9 cellular contexts compared by ENCODE assay signal in the genomic region with DNA sequence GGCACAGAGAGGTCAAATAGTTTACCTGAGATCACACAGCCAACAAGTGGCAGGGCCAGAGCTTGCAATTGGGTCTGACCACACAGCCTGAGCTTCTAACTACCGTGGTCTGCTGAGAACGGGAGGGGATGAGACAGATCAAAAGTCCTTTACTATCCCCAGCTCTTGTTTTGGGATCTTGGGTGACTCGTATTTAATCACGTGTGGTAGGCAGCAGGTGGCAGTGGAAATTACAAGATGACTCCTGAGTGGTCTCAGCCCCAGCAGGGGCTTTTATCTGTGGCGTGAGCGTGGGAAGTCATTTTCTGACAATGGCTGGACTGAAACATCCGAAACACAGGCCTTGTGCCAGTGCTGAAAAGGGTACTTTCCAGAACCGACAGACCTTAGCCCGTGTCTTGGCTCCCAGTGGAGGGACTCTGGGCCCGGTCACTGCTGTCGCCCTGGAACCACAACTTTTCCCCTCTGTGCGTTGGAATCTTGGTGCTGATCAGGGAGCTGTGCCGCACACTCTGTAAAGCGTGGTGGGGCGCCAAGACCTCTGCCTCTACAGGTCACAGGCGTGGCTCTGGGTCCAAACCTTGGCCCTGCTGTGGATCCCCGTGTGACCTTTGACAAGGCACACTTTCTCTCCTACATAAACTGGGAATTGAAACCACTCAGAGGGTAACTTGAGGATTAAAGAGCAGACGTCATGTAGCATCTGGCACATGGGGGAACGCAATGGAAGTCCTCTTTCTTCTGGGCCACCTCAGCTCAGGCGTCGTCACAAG. TPM values are rescaled to one million over a fixed set of nuclear protein-coding genes. Genes with fewer than 3 reads are reported as not detected.
DNase-seq lines count a peak whose midpoint lies in the region; ATAC-seq and TF ChIP-seq lines count a peak whose summit lies in the region.
"Had no signal": no experiment of that assay in that cellular context is flagged by ENCODE, and none has a peak within 500 bp of the region (broad histone marks: within the 10 kb centered on the region; RNA-seq: fewer than 3 reads in every experiment).

No MANE protein-coding gene starts in this region.

- peaks cover 42% of the 10 kb centered on the region for H3K36me3 Mint-ChIP-seq in activated CD8-positive, alpha-beta memory T cell treated with anti-CD3 and anti-CD28 coated beads, Interleukin-2, amount 10 ng/mL, durations not matched to agents 7 days and 5 days

- ATAC-seq in activated CD8-positive, alpha-beta memory T cell treated with anti-CD3 and anti-CD28 coated beads, Interleukin-2, amount 10 ng/mL, durations not matched to agents 7 days and 5 days = no peak
- ATAC-seq in HG03521 (IDR thresholded peaks at IDR 0.05; ENCODE audit: unreplicated experiment) (peak; percentile 34), GM21526 (IDR thresholded peaks at IDR 0.05; ENCODE audit: low FRiP score, unreplicated experiment) (no peak)

- H3K27ac ChIP-seq in esophagus squamous epithelium = peak overlapping the region in 3 of 4 donors; percentile 14 to 87 (median 68)
- H3K27ac ChIP-seq in thymus (ENCODE audit: low read depth) = peak overlapping the region; percentile 64

- intact Hi-C loops in esophagus squamous epithelium (cut with DNase I) = no loop called here

- H3K27ac Mint-ChIP-seq in activated CD8-positive, alpha-beta memory T cell treated with anti-CD3 and anti-CD28 coated beads, Interleukin-2, amount 10 ng/mL, durations not matched to agents 7 days and 5 days = peak overlapping the region; percentile 36

- WGBS in esophagus squamous epithelium, 2 donors = 70 to 74% methylated on average over 10 to 19 of the region's 21 CpGs
- WGBS in thymus = 92% methylated on average over 21 of the region's 21 CpGs

- CTCF ChIA-PET in activated CD8-positive, alpha-beta memory T cell treated with anti-CD3 and anti-CD28 coated beads, Interleukin-2, amount 10 ng/mL, durations not matched to agents 7 days and 5 days (lab: Charles Lee) = no interaction called here

- H3K4me1 Mint-ChIP-seq in activated CD8-positive, alpha-beta memory T cell treated with anti-CD3 and anti-CD28 coated beads, Interleukin-2, amount 10 ng/mL, durations not matched to agents 7 days and 5 days = peaks cover 46% of the 10 kb centered on the region

- H3K27me3 ChIP-seq in esophagus squamous epithelium = no peaks in the 10 kb centered on the region
- H3K27me3 ChIP-seq in thymus (ENCODE audit: control insufficient read depth, insufficient read depth) = no peaks in the 10 kb centered on the region

- no peaks in the 10 kb centered on the region for H3K9me3 Mint-ChIP-seq in activated CD8-positive, alpha-beta memory T cell treated with anti-CD3 and anti-CD28 coated beads, Interleukin-2, amount 10 ng/mL, durations not matched to agents 7 days and 5 days (ENCODE audit: low read depth)

- H3K4me3 ChIP-seq in esophagus squamous epithelium (no peak overlapping the region), thymus (ENCODE audit: low read length) (no peak overlapping the region), foreskin fibroblast (ENCODE audit: low read depth in 1 of 2, low read length in 2 of 2) (no peak overlapping the region)

- TF ChIP-seq CTCF in esophagus squamous epithelium (IDR thresholded peaks at IDR 0.05) (no peak), foreskin fibroblast (IDR thresholded peaks at IDR 0.05; ENCODE audit: low read depth, low read length) (no peak)

- no peak for TF ChIP-seq POLR2A in esophagus squamous epithelium (IDR thresholded peaks at IDR 0.05)

- no peak overlapping the region for H3K4me3 Mint-ChIP-seq in activated CD8-positive, alpha-beta memory T cell treated with anti-CD3 and anti-CD28 coated beads, Interleukin-2, amount 10 ng/mL, durations not matched to agents 7 days and 5 days

- no peaks in the 10 kb centered on the region for H3K27me3 Mint-ChIP-seq in activated CD8-positive, alpha-beta memory T cell treated with anti-CD3 and anti-CD28 coated beads, Interleukin-2, amount 10 ng/mL, durations not matched to agents 7 days and 5 days

- H3K36me3 ChIP-seq in esophagus squamous epithelium (peaks cover 0 to 44% (median 0%) of the 10 kb centered on the region in 3 donors), thymus (ENCODE audit: control insufficient read depth, insufficient read depth) (peaks cover 51% of the 10 kb centered on the region)

- DNase-seq in activated CD8-positive, alpha-beta memory T cell treated with anti-CD3 and anti-CD28 coated beads, Interleukin-2, amount 10 ng/mL, durations not matched to agents 7 days and 5 days = no peak
- DNase-seq in activated CD8-positive, alpha-beta memory T cell treated with anti-CD3 and anti-CD28 coated beads for 24 hours = no peak
- DNase-seq in esophagus squamous epithelium (lab: John Stamatoyannopoulos, UW) = no peak
- no peak for DNase-seq in foreskin fibroblast
- DNase-seq in AML-193 (lab: John Stamatoyannopoulos, UW) = no peak
- DNase-seq: NCI-H1092 treated with DMSO at 0.1 percent for 48 hours had no signal

- H3K4me1 ChIP-seq in esophagus squamous epithelium (no peaks in the 10 kb centered on the region), thymus (ENCODE audit: control insufficient read depth, insufficient read depth, low read length) (peaks cover 10% of the 10 kb centered on the region)

- H3K9me3 ChIP-seq in esophagus squamous epithelium (no peaks in the 10 kb centered on the region), thymus (ENCODE audit: control insufficient read depth) (peaks cover 1% of the 10 kb centered on the region)

RNA-seq across cellular contexts. Expression of gene THEMIS2, which starts 12.0 kb away (rescaled TPM):
- total RNA-seq in activated CD8-positive, alpha-beta memory T cell treated with anti-CD3 and anti-CD28 coated beads, Interleukin-2, amount 10 ng/mL, durations not matched to agents 7 days and 5 days = 10 to 100 TPM; 23.4 to 30.7 TPM
- 10 to 100 TPM in 2 of 4 donors, 1 to 10 TPM in 2; 2.0 to 13.9 (median 8.6) TPM for total RNA-seq in esophagus squamous epithelium
- 64.4 TPM for polyA plus RNA-seq in thymus

RNA-seq across cellular contexts. Expression of gene RPA2, which starts 30.0 kb away (rescaled TPM):
- 10 to 100 TPM; 63.0 to 72.1 TPM for total RNA-seq in activated CD8-positive, alpha-beta memory T cell treated with anti-CD3 and anti-CD28 coated beads, Interleukin-2, amount 10 ng/mL, durations not matched to agents 7 days and 5 days
- 10 to 100 TPM; 11.8 to 38.2 (median 23.4) TPM for total RNA-seq in esophagus squamous epithelium
- polyA plus RNA-seq in thymus = 52.9 TPM

RNA-seq across cellular contexts. Expression of gene SMPDL3B, which starts 50.4 kb away (rescaled TPM):
- total RNA-seq in activated CD8-positive, alpha-beta memory T cell treated with anti-CD3 and anti-CD28 coated beads, Interleukin-2, amount 10 ng/mL, durations not matched to agents 7 days and 5 days = 1 to 10 TPM in 1 of 2 experiments, under 1 TPM in 1; 0.40 to 1.4 TPM
- 1 to 10 TPM in 2 of 4 donors, under 1 TPM in 2; 0.76 to 6.3 (median 1.9) TPM for total RNA-seq in esophagus squamous epithelium
- 1.9 TPM for polyA plus RNA-seq in thymus

RNA-seq across cellular contexts. Expression of gene PPP1R8, which starts 53.8 kb away (rescaled TPM):
- total RNA-seq in activated CD8-positive, alpha-beta memory T cell treated with anti-CD3 and anti-CD28 coated beads, Interleukin-2, amount 10 ng/mL, durations not matched to agents 7 days and 5 days = 10 to 100 TPM; 57.4 to 68.7 TPM
- total RNA-seq in esophagus squamous epithelium = 10 to 100 TPM; 21.3 to 41.2 (median 33.4) TPM
- 39.7 TPM for polyA plus RNA-seq in thymus
